ENCODE assay signal across 8 cellular contexts in genomic region chr16:75012380-75013081, GRCh38. TPM values are rescaled to one million over a fixed set of nuclear protein-coding genes. Genes with fewer than 3 reads are reported as not detected.
DNase-seq lines count a peak whose midpoint lies in the region; ATAC-seq, FAIRE-seq and TF ChIP-seq lines count a peak whose summit lies in the region.

No MANE protein-coding gene starts in this region.

- H3K36me3 Mint-ChIP-seq in astrocyte (ENCODE audit: low read depth, unreplicated experiment): no peaks in the 10 kb centered on the region
- peaks cover 60% of the 10 kb centered on the region for H3K36me3 Mint-ChIP-seq in nephron progenitor cell (ENCODE audit: low read depth)

- peak overlapping the region; percentile 54 for H3K9ac ChIP-seq in astrocyte (ENCODE audit: low read length)

- no peaks in the 10 kb centered on the region for H3K9me3 ChIP-seq in astrocyte (ENCODE audit: insufficient read depth, low read depth, low read length)

- H3K4me3 ChIP-seq in astrocyte (ENCODE audit: insufficient read depth, low read depth, low read length): peak overlapping the region; percentile 30

- TF ChIP-seq POLR2A in GM18951 (IDR thresholded peaks at IDR 0.05; ENCODE audit: extremely low read depth, insufficient read depth, insufficient read length): peak; percentile 5

- in situ Hi-C loops in GM18951 (cut with MboI; ENCODE audit: low sequenced_read_pairs, unreplicated experiment): loop anchor here (5.0 kb wide), 1 partner anchor 95 kb away; no protein-coding TSS in a partner anchor

- H3K4me2 ChIP-seq in astrocyte (ENCODE audit: low read length): peak overlapping the region; percentile 79

- H4K20me1 ChIP-seq in astrocyte (ENCODE audit: insufficient read depth, low read length): peaks cover 31% of the 10 kb centered on the region

- H3K27ac Mint-ChIP-seq in astrocyte (ENCODE audit: unreplicated experiment): peak overlapping the region; percentile 89
- H3K27ac Mint-ChIP-seq in nephron progenitor cell: peak overlapping the region; percentile 94

- peaks cover 22% of the 10 kb centered on the region for H3K4me1 ChIP-seq in astrocyte (ENCODE audit: insufficient read depth, low read length)

- H3K27ac ChIP-seq in astrocyte (ENCODE audit: low read depth, low read length): peak overlapping the region; percentile 81

- DNase-seq in astrocyte (ENCODE audit: low read depth): no peak
- no peak for DNase-seq in nephron progenitor cell
- DNase-seq in NCI-H82 treated with DMSO at 0.1 percent for 48 hours (lab: John Stamatoyannopoulos, UW; ENCODE audit: unreplicated experiment): no peak
- DNase-seq in NCI-H774 (lab: John Stamatoyannopoulos, UW): no peak
- DNase-seq in OCI-M1 (lab: John Stamatoyannopoulos, UW): no peak
- no peak for DNase-seq in NCI-H1105 treated with DMSO at 0.1 percent for 48 hours (lab: John Stamatoyannopoulos, UW)

- no peaks in the 10 kb centered on the region for H3K9me3 Mint-ChIP-seq in astrocyte (ENCODE audit: unreplicated experiment)
- H3K9me3 Mint-ChIP-seq in nephron progenitor cell: peaks cover 14% of the 10 kb centered on the region

- H3K27me3 Mint-ChIP-seq in astrocyte (ENCODE audit: low read depth, unreplicated experiment) (no peaks in the 10 kb centered on the region), nephron progenitor cell (ENCODE audit: low read depth, poor library complexity) (no peaks in the 10 kb centered on the region)

- no peak for FAIRE-seq in astrocyte (lab: Jason Lieb, UNC)

- TF ChIP-seq CTCF in astrocyte (IDR thresholded peaks at IDR 0.05; ENCODE audit: insufficient read depth, low read depth, low read length): no peak
- no peak for TF ChIP-seq CTCF in nephron progenitor cell (IDR thresholded peaks at IDR 0.05)

- peak; percentile 13 for ATAC-seq in HG03064 (IDR thresholded peaks at IDR 0.05; ENCODE audit: low read depth, unreplicated experiment)

- H3K36me3 ChIP-seq in astrocyte (ENCODE audit: insufficient read depth, low read length): peaks cover 3% of the 10 kb centered on the region

- no peak overlapping the region for H2AFZ ChIP-seq in astrocyte (ENCODE audit: low read depth, low read length)

- H3K4me1 Mint-ChIP-seq in astrocyte (ENCODE audit: low read depth, unreplicated experiment) (peaks cover 21% of the 10 kb centered on the region), nephron progenitor cell (peaks cover 23% of the 10 kb centered on the region)

- H3K27me3 ChIP-seq in astrocyte (ENCODE audit: insufficient read depth, low read length): no peaks in the 10 kb centered on the region

- H3K79me2 ChIP-seq in astrocyte (ENCODE audit: insufficient read depth, low read length): peaks cover 86% of the 10 kb centered on the region

- H3K4me3 Mint-ChIP-seq in astrocyte (ENCODE audit: unreplicated experiment) (no peak overlapping the region), nephron progenitor cell (peak overlapping the region; percentile 2)

RNA-seq across cellular contexts. Expression of gene ZNRF1, which starts 13.7 kb away (rescaled TPM):
- total RNA-seq in astrocyte: 19.4 and 21.9 TPM in 2 replicates

RNA-seq across cellular contexts. Expression of gene WDR59, which starts 27.6 kb away (rescaled TPM):
- total RNA-seq in astrocyte: 54.7 and 63.8 TPM in 2 replicates
